1 cellular context compared by ENCODE assay signal in the genomic region with DNA sequence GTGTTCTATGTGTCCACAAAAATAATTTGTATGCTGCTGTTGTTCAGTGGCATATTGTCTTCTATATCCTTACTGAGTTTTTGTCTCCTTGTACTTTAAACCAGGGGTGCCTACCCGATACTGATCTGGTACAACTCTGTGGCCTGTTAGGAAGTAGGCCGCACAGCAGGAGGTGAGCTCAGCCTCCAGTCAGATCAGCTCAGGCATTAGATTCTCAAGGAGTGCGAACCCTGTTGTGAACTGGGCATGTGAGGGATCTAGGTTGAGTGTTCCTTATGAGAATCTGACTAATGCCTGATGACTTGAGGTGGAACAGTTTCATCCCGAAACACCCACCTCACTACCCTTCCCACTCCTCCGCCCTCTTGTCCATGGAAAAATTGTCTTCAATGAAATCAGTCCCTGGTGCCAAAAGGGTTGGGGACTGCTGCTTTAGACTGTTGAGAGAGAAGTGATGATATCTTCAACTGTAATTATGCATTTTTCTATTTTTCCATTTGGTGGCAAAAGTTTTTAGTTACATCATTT.
A peak's percentile ranks its signal among the peaks of the same experiment; 100 is the strongest.
TF ChIP-seq lines count a peak whose summit lies in the region.

No MANE protein-coding gene starts in this region.

TF ChIP-seq in HEK293, 187 proteins besides CTCF, POLR2A, EP300 and RAD21 (continued from another document):
- TF ChIP-seq ZNF549 (tag by site-specific recombination; IDR thresholded peaks at IDR 0.05) (no peak), ZNF600 (tag by site-specific recombination; IDR thresholded peaks at IDR 0.05) (peak; percentile 91), ZNF155 (tag by site-specific recombination; IDR thresholded peaks at IDR 0.05) (no peak), ZBTB17 (tag by site-specific recombination; IDR thresholded peaks at IDR 0.05) (peak; percentile 96), ZFHX2 (tag by site-specific recombination; conservative IDR thresholded peaks at IDR 0.05) (peak; percentile 88)
- TF ChIP-seq, protein P1, sequence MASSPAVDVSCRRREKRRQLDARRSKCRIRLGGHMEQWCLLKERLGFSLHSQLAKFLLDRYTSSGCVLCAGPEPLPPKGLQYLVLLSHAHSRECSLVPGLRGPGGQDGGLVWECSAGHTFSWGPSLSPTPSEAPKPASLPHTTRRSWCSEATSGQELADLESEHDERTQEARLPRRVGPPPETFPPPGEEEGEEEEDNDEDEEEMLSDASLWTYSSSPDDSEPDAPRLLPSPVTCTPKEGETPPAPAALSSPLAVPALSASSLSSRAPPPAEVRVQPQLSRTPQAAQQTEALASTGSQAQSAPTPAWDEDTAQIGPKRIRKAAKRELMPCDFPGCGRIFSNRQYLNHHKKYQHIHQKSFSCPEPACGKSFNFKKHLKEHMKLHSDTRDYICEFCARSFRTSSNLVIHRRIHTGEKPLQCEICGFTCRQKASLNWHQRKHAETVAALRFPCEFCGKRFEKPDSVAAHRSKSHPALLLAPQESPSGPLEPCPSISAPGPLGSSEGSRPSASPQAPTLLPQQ (tag by site-specific recombination; IDR thresholded peaks at IDR 0.05), result no peak
